Comparison of ENCODE assay signal across 8 cellular contexts in genomic region chr6:10521104-10521808, GRCh38. TPM values are rescaled to one million over a fixed set of nuclear protein-coding genes. Genes with fewer than 3 reads are reported as not detected.
DNase-seq lines count a peak whose midpoint lies in the region; ATAC-seq, FAIRE-seq and TF ChIP-seq lines count a peak whose summit lies in the region.

Gene GCNT2, plus strand, starts transcription at chr6:10521351. Its CDS starts 7,561 bp downstream, at chr6:10528912.

- H3K36me3 ChIP-seq in SK-N-SH (replicated peaks in 1 of 2; ENCODE audit: control insufficient read depth in 1 of 2, insufficient read depth in 2 of 2, low read length in 1 of 2) (no peaks in the 10 kb centered on the region), MG63 (no peaks in the 10 kb centered on the region)

- no peak for TF ChIP-seq RAD21 in SK-N-SH (IDR thresholded peaks at IDR 0.05; ENCODE audit: low read length)

- H3K9me3 ChIP-seq in SK-N-SH (no peaks in the 10 kb centered on the region), MG63 (no peaks in the 10 kb centered on the region)

- no peak for TF ChIP-seq EP300 in SK-N-SH (IDR thresholded peaks at IDR 0.05; ENCODE audit: borderline replicate concordance in 1 of 2, low read depth in 1 of 2, low read length in 1 of 2)

- ATAC-seq in SK-N-SH treated with all-trans-retinoic acid at 6 μM for 48 hours (peak; percentile 55), HG02970 (IDR thresholded peaks at IDR 0.05; ENCODE audit: low FRiP score, unreplicated experiment) (no peak)

- CTCF ChIA-PET in SK-N-SH (lab: Yijun Ruan, JAX), result interaction anchor here (1.6 to 4.3 kb wide), 2 partner anchors 11 to 279 kb away, joined by 3 to 25 read pairs; no protein-coding TSS in a partner anchor

- H3K79me2 ChIP-seq in SK-N-SH (ENCODE audit: insufficient read depth), result no peaks in the 10 kb centered on the region

- no peaks in the 10 kb centered on the region for H3F3A ChIP-seq in SK-N-SH (replicated peaks; ENCODE audit: insufficient read depth)

- H3K9me2 ChIP-seq in SK-N-SH, result no peaks in the 10 kb centered on the region

- TF ChIP-seq CTCF in SK-N-SH (IDR thresholded peaks at IDR 0.05), result no peak

- 63% methylated on average over 12 of the region's 12 CpGs for WGBS in SK-N-SH (ENCODE audit: low lambda C conversion rate)

- H3K4me3 ChIP-seq in SK-N-SH (ENCODE audit: low read depth in 2 of 2, low read length in 1 of 2) (no peak within 1 kb of the TSS), MG63 (no peak within 1 kb of the TSS)

- POLR2A ChIA-PET in SK-N-SH (lab: Yijun Ruan, JAX), result no interaction called here

- H4K20me1 ChIP-seq in SK-N-SH (ENCODE audit: insufficient read depth), result no peaks in the 10 kb centered on the region

- no peak within 1 kb of the TSS for H2AFZ ChIP-seq in SK-N-SH (ENCODE audit: low read depth)

- no peak for FAIRE-seq in H54 (lab: Jason Lieb, UNC)

- no peak within 1 kb of the TSS for H3K9ac ChIP-seq in SK-N-SH

- H3K4me1 ChIP-seq in SK-N-SH (ENCODE audit: control insufficient read depth in 1 of 2, insufficient read depth in 2 of 2, low read depth in 1 of 2, low read length in 1 of 2), result peaks cover 0 to 4% of the 10 kb centered on the region in 2 experiments; a peak in 1 of 4 replicates

- H3K4me2 ChIP-seq in SK-N-SH, result no peak within 1 kb of the TSS

- TF ChIP-seq POLR2A in H54 (IDR thresholded peaks at IDR 0.05; ENCODE audit: low read depth, low read length), result no peak

- H3K27me3 ChIP-seq in SK-N-SH (ENCODE audit: insufficient read depth) (no peaks in the 10 kb centered on the region), MG63 (no peaks in the 10 kb centered on the region)

- no peak within 1 kb of the TSS for H3K27ac ChIP-seq in SK-N-SH (ENCODE audit: low read depth in 2 of 2, low read length in 1 of 2)

- DNase-seq in SK-N-SH (no peak), MG63 (peak; percentile 47), dermis blood vessel endothelial cell (peak; percentile 73), lung microvascular endothelial cell (ENCODE audit: low read depth in 2 of 2) (peak; percentile 63 to 64), hippocampal formation (lab: John Stamatoyannopoulos, UW) (no peak), H54 (ENCODE audit: insufficient read length, low spot score) (no peak)

TF ChIP-seq in SK-N-SH treated with all-trans-retinoic acid at 6 μM for 48 hours, 23 proteins besides CTCF, POLR2A, EP300 and RAD21 (continues in another document):
- TF ChIP-seq BACH2 (CRISPR knock-in tag; IDR thresholded peaks at IDR 0.05; ENCODE audit: borderline replicate concordance) (no peak), CSDC2 (CRISPR knock-in tag; IDR thresholded peaks at IDR 0.05) (no peak), ZC3H10 (CRISPR knock-in tag; IDR thresholded peaks at IDR 0.05) (no peak), SNAI2 (CRISPR knock-in tag; IDR thresholded peaks at IDR 0.05) (no peak), ZFP30 (CRISPR knock-in tag; IDR thresholded peaks at IDR 0.05) (no peak), TSHZ2 (CRISPR knock-in tag; IDR thresholded peaks at IDR 0.05) (no peak), PATZ1 (CRISPR knock-in tag; IDR thresholded peaks at IDR 0.05; ENCODE audit: borderline replicate concordance) (no peak)

TF ChIP-seq in SK-N-SH, 30 proteins besides CTCF, POLR2A, EP300 and RAD21 (continues in another document):
- TF ChIP-seq GABPA (IDR thresholded peaks at IDR 0.05; ENCODE audit: low read depth) (no peak), POLR2AphosphoS5 (IDR thresholded peaks at IDR 0.05; ENCODE audit: low read depth, low read length) (no peak), RXRA (IDR thresholded peaks at IDR 0.05; ENCODE audit: borderline replicate concordance, low read depth) (no peak), IRF3 (IDR thresholded peaks at IDR 0.05; ENCODE audit: low read depth, low read length) (no peak), CHD2 (IDR thresholded peaks at IDR 0.05; ENCODE audit: low read length, partially characterized antibody) (no peak), SIN3A (IDR thresholded peaks at IDR 0.05; ENCODE audit: borderline replicate concordance, low read depth, low read length) (no peak), FOSL2 (IDR thresholded peaks at IDR 0.05; ENCODE audit: borderline replicate concordance, low read depth) (no peak), ELF1 (IDR thresholded peaks at IDR 0.05) (no peak), FOXM1 (IDR thresholded peaks at IDR 0.05; ENCODE audit: low read depth) (no peak), NRF1 (IDR thresholded peaks at IDR 0.05; ENCODE audit: low read depth, low read length) (no peak), REST (IDR thresholded peaks at IDR 0.05; ENCODE audit: low read depth, low read length) (no peak), RCOR1 (IDR thresholded peaks at IDR 0.05; ENCODE audit: low read length) (no peak), YY1 (IDR thresholded peaks at IDR 0.05; ENCODE audit: low read depth) (no peak), USF1 (IDR thresholded peaks at IDR 0.05; ENCODE audit: borderline replicate concordance, low read depth) (no peak), ZBTB33 (IDR thresholded peaks at IDR 0.05; ENCODE audit: borderline replicate concordance, low read depth) (no peak), USF2 (IDR thresholded peaks at IDR 0.05; ENCODE audit: borderline replicate concordance, low read depth, low read length) (no peak), TEAD4 (IDR thresholded peaks at IDR 0.05; ENCODE audit: borderline replicate concordance, insufficient read depth) (no peak)

RNA-seq across cellular contexts. Expression of gene GCNT2, which starts in this region (rescaled TPM):
- 0.13 and 0.29 TPM in 2 replicates for polyA plus RNA-seq in SK-N-SH (2012; rRNA removed)
- 0.21 and 0.26 TPM in 2 replicates for polyA plus RNA-seq in SK-N-SH (2012; cell fraction: cytosol; rRNA removed)
- polyA plus RNA-seq in SK-N-SH (2012; cell fraction: nucleus; rRNA removed), result 0.16 and 0.25 TPM in 2 replicates
- total RNA-seq in MG63 (2014; rRNA removed; shearing (Covaris generic); ENCODE audit: low replicate concordance), result 5.6 and 6.4 TPM in 2 replicates
- total RNA-seq in dermis blood vessel endothelial cell (42.2 and 53.9 TPM in 2 replicates), lung microvascular endothelial cell (41.2 and 58.9 TPM in 2 replicates)

Comparison
In these comparisons a context has a peak if more than half of its experiments do, and no peak if none do; other contexts are left out.
1. DNase-seq: peak in MG63 (single experiment), dermis blood vessel endothelial cell (single experiment) and lung microvascular endothelial cell (2 of 2); none in SK-N-SH (single experiment), hippocampal formation (0 of 2) and H54 (single experiment).